12 cellular contexts compared by ENCODE assay signal in the genomic region with DNA sequence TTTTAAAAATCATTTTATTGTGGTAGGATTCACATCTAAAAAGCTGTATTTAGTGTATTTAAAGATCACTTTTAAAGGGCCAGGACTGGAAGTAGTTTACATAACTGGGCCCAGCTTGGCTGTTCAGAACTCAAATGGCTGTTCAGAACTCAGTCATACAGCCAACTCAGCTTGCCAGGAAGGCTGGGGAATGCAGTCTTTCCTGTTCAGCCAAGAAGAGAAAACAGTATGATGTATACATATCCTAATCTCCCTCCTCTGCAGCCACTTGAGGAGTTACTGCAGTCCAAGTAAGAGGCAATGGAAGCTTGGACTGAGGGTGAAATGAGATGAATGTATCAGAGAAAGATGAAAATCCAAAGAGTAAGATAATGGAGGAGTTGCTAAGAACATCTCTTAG. TPM values are rescaled to one million over a fixed set of nuclear protein-coding genes. Genes with fewer than 3 reads are reported as not detected.
A peak's percentile ranks its signal among the peaks of the same experiment; 100 is the strongest.
DNase-seq lines count a peak whose midpoint lies in the region; ATAC-seq and TF ChIP-seq lines count a peak whose summit lies in the region.
"Had no signal": no experiment of that assay in that cellular context is flagged by ENCODE, and none has a peak within 500 bp of the region (broad histone marks: within the 10 kb centered on the region; RNA-seq: fewer than 3 reads in every experiment).

No MANE protein-coding gene starts in this region.

- no peaks in the 10 kb centered on the region for H3K9me3 ChIP-seq in muscle layer of colon (ENCODE audit: low read length)
- H3K9me3 ChIP-seq in CD8-positive, alpha-beta T cell (ENCODE audit: low read length): no peaks in the 10 kb centered on the region
- H3K9me3 ChIP-seq: gastrocnemius medialis had no signal

- DNase-seq in AG20443 (ENCODE audit: low spot score) (peak; percentile 36), WTC11 (ENCODE audit: low spot score) (no peak), fibroblast of the aortic adventitia (ENCODE audit: low read depth) (peak; percentile 93), NCI-H2081 treated with DMSO at 0.1 percent for 48 hours (lab: John Stamatoyannopoulos, UW) (no peak), superior temporal gyrus (ENCODE audit: extremely low spot score) (no peak), GM13977 (ENCODE audit: low spot score) (no peak)
- no peak for DNase-seq in CD8-positive, alpha-beta T cell
- DNase-seq: activated CD4-positive, alpha-beta T cell treated with anti-CD3 and anti-CD28 coated beads, Interleukin-2, amount 10 ng/mL, durations not matched to agents 24 days and 14 days; activated naive CD8-positive, alpha-beta T cell treated with anti-CD3 and anti-CD28 coated beads for 36 hours; gastrocnemius medialis; NCI-H1417 had no signal

- H3K36me3 ChIP-seq in muscle layer of colon (ENCODE audit: insufficient read depth, low read length): peaks cover 13% of the 10 kb centered on the region
- H3K36me3 ChIP-seq in CD8-positive, alpha-beta T cell (ENCODE audit: insufficient read depth, low read length): no peaks in the 10 kb centered on the region
- H3K36me3 ChIP-seq: gastrocnemius medialis had no signal

- CTCF ChIA-PET in WTC11 (lab: Charles Lee): interaction anchor here (0.8 to 1.6 kb wide), 6 partner anchors 11 to 89 kb away, joined by 4 to 7 read pairs (median 4); a partner anchor contains a TSS
- CTCF ChIA-PET in CD8-positive, alpha-beta T cell (lab: Charles Lee): interaction anchor here (1.6 kb wide), 1 partner anchor 24 kb away, joined by 6 read pairs; no protein-coding TSS in a partner anchor

- TF ChIP-seq CTCF in WTC11 (IDR thresholded peaks at IDR 0.05) (no peak), fibroblast of the aortic adventitia (IDR thresholded peaks at IDR 0.05; ENCODE audit: insufficient read depth, low read length) (no peak), GM13977 (IDR thresholded peaks at IDR 0.05; ENCODE audit: extremely low read depth, insufficient read depth, missing control alignments) (no peak)
- TF ChIP-seq CTCF in CD8-positive, alpha-beta T cell (IDR thresholded peaks at IDR 0.05): no peak

- intact Hi-C loops in CD8-positive, alpha-beta T cell (cut with DNase I, micrococcal nuclease): no loop called here

- in situ Hi-C loops in GM13977 (cut with MboI; ENCODE audit: low pct_unique_long_range_greater_than_20kb, low sequenced_read_pairs, unreplicated experiment): no loop called here

- peak; percentile 73 for ATAC-seq in WTC11
- no peak for ATAC-seq in CD8-positive, alpha-beta T cell
- ATAC-seq: gastrocnemius medialis had no signal

- peak overlapping the region; percentile 54 for H3K27ac Mint-ChIP-seq in WTC11
- no peak overlapping the region for H3K27ac Mint-ChIP-seq in CD8-positive, alpha-beta T cell
- H3K27ac Mint-ChIP-seq: activated CD4-positive, alpha-beta T cell treated with anti-CD3 and anti-CD28 coated beads, Interleukin-2, amount 10 ng/mL, durations not matched to agents 24 days and 14 days; activated naive CD8-positive, alpha-beta T cell treated with anti-CD3 and anti-CD28 coated beads for 36 hours had no signal

- no peak overlapping the region for H3K4me3 Mint-ChIP-seq in WTC11
- no peak overlapping the region for H3K4me3 Mint-ChIP-seq in CD8-positive, alpha-beta T cell
- H3K4me3 Mint-ChIP-seq: activated CD4-positive, alpha-beta T cell treated with anti-CD3 and anti-CD28 coated beads, Interleukin-2, amount 10 ng/mL, durations not matched to agents 24 days and 14 days; activated naive CD8-positive, alpha-beta T cell treated with anti-CD3 and anti-CD28 coated beads for 36 hours had no signal

- POLR2A ChIA-PET in WTC11 (lab: Charles Lee): interaction anchor here (0.8 to 1.0 kb wide), 2 partner anchors 13 to 20 kb away, joined by 3 read pairs; no protein-coding TSS in a partner anchor
- POLR2A ChIA-PET in CD8-positive, alpha-beta T cell (lab: Charles Lee): interaction anchor here (0.6 to 1.2 kb wide), 2 partner anchors 13 to 15 kb away, joined by 3 to 4 read pairs; no protein-coding TSS in a partner anchor

- no peaks in the 10 kb centered on the region for H3K27me3 ChIP-seq in muscle layer of colon (ENCODE audit: control insufficient read depth in 1 of 2, insufficient read depth in 2 of 2, low read length in 2 of 2)
- no peaks in the 10 kb centered on the region for H3K27me3 ChIP-seq in CD8-positive, alpha-beta T cell (ENCODE audit: insufficient read depth, low read length)
- H3K27me3 ChIP-seq: gastrocnemius medialis had no signal

- peak overlapping the region; percentile 73 for H3K27ac ChIP-seq in muscle layer of colon (ENCODE audit: low read depth, low read length)
- no peak overlapping the region for H3K27ac ChIP-seq in CD8-positive, alpha-beta T cell (ENCODE audit: low read depth, low read length)

- peaks cover 75% of the 10 kb centered on the region for H3K4me1 ChIP-seq in muscle layer of colon (ENCODE audit: insufficient read depth, low read length)
- H3K4me1 ChIP-seq in CD8-positive, alpha-beta T cell (ENCODE audit: insufficient read depth, low read length): no peaks in the 10 kb centered on the region

- peaks cover 2% of the 10 kb centered on the region; the same call in 1 of the 2 replicates for H3K36me3 Mint-ChIP-seq in WTC11
- peaks cover 17% of the 10 kb centered on the region for H3K36me3 Mint-ChIP-seq in CD8-positive, alpha-beta T cell

- H3K9ac ChIP-seq in muscle layer of colon (ENCODE audit: low read length): no peak overlapping the region

- H3K4me3 ChIP-seq in fibroblast of the aortic adventitia (ENCODE audit: low read depth, low read length) (no peak overlapping the region), muscle layer of colon (ENCODE audit: low read depth in 1 of 2, low read length in 2 of 2) (no peak overlapping the region)
- no peak overlapping the region for H3K4me3 ChIP-seq in CD8-positive, alpha-beta T cell (ENCODE audit: low read depth, low read length)
- H3K4me3 ChIP-seq: gastrocnemius medialis had no signal

- no peaks in the 10 kb centered on the region for H3K9me3 Mint-ChIP-seq in WTC11
- no peaks in the 10 kb centered on the region for H3K9me3 Mint-ChIP-seq in CD8-positive, alpha-beta T cell
- H3K9me3 Mint-ChIP-seq: activated CD4-positive, alpha-beta T cell treated with anti-CD3 and anti-CD28 coated beads, Interleukin-2, amount 10 ng/mL, durations not matched to agents 24 days and 14 days; activated naive CD8-positive, alpha-beta T cell treated with anti-CD3 and anti-CD28 coated beads for 36 hours had no signal

- peaks cover 41% of the 10 kb centered on the region for H3K4me1 Mint-ChIP-seq in WTC11
- H3K4me1 Mint-ChIP-seq in CD8-positive, alpha-beta T cell (ENCODE audit: low read depth): peaks cover 48% of the 10 kb centered on the region

- H3K27me3 Mint-ChIP-seq in WTC11 (ENCODE audit: low read depth): no peaks in the 10 kb centered on the region
- no peaks in the 10 kb centered on the region for H3K27me3 Mint-ChIP-seq in CD8-positive, alpha-beta T cell (ENCODE audit: low read depth)
- H3K27me3 Mint-ChIP-seq: activated CD4-positive, alpha-beta T cell treated with anti-CD3 and anti-CD28 coated beads, Interleukin-2, amount 10 ng/mL, durations not matched to agents 24 days and 14 days; activated naive CD8-positive, alpha-beta T cell treated with anti-CD3 and anti-CD28 coated beads for 36 hours had no signal

TF ChIP-seq in WTC11, 78 proteins besides CTCF, POLR2A, EP300 and RAD21:
- TF ChIP-seq SMAD3 (CRISPR knock-in tag; IDR thresholded peaks at IDR 0.05; ENCODE audit: borderline replicate concordance): no peak

RNA-seq across cellular contexts. Expression of a gene that starts 24.6 kb away (rescaled TPM):
- 145 to 153 TPM (median 149 TPM) in 3 replicates for total RNA-seq in WTC11 (2021)
- total RNA-seq in fibroblast of the aortic adventitia (ENCODE audit: low replicate concordance): 348 and 555 TPM in 2 replicates
- 10 to 100 TPM; 40.5 to 42.9 TPM for total RNA-seq in CD8-positive, alpha-beta T cell

Comparison
In these comparisons a context has a peak if more than half of its experiments do, and no peak if none do; other contexts are left out.
1. DNase-seq: peak in AG20443 (single experiment) and fibroblast of the aortic adventitia (single experiment); none in WTC11 (single experiment), NCI-H2081 treated with DMSO at 0.1 percent for 48 hours (single experiment), superior temporal gyrus (single experiment), GM13977 (single experiment) and CD8-positive, alpha-beta T cell (0 of 7).